In genomic region chr17:42273474-42274272, GRCh38 we compare ENCODE assay signal across 2 cellular contexts.
TF ChIP-seq lines count a peak whose summit lies in the region.

No MANE protein-coding gene starts in this region.

TF ChIP-seq in IMR-90, 13 proteins besides CTCF, POLR2A, EP300 and RAD21:
- TF ChIP-seq, protein P1, sequence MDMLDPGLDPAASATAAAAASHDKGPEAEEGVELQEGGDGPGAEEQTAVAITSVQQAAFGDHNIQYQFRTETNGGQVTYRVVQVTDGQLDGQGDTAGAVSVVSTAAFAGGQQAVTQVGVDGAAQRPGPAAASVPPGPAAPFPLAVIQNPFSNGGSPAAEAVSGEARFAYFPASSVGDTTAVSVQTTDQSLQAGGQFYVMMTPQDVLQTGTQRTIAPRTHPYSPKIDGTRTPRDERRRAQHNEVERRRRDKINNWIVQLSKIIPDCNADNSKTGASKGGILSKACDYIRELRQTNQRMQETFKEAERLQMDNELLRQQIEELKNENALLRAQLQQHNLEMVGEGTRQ (IDR thresholded peaks at IDR 0.05; ENCODE audit: low read depth, low read length), result no peak
- TF ChIP-seq RFX5 (IDR thresholded peaks at IDR 0.05; ENCODE audit: low read depth, low read length), result no peak
- no peak for TF ChIP-seq RCOR1 (IDR thresholded peaks at IDR 0.05; ENCODE audit: insufficient replicate concordance, low read length)
- TF ChIP-seq, protein P2, sequence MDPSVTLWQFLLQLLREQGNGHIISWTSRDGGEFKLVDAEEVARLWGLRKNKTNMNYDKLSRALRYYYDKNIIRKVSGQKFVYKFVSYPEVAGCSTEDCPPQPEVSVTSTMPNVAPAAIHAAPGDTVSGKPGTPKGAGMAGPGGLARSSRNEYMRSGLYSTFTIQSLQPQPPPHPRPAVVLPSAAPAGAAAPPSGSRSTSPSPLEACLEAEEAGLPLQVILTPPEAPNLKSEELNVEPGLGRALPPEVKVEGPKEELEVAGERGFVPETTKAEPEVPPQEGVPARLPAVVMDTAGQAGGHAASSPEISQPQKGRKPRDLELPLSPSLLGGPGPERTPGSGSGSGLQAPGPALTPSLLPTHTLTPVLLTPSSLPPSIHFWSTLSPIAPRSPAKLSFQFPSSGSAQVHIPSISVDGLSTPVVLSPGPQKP (IDR thresholded peaks at IDR 0.05; ENCODE audit: borderline replicate concordance, low read depth, low read length), result no peak
- no peak for TF ChIP-seq MXI1 (IDR thresholded peaks at IDR 0.05; ENCODE audit: borderline replicate concordance, low read depth, low read length)
- TF ChIP-seq MAZ (IDR thresholded peaks at IDR 0.05; ENCODE audit: borderline replicate concordance, low read depth, low read length), result no peak
- no peak for TF ChIP-seq FOS (IDR thresholded peaks at IDR 0.05; ENCODE audit: low read depth, low read length)
- no peak for TF ChIP-seq MAFK (IDR thresholded peaks at IDR 0.05; ENCODE audit: low read depth, low read length)
- TF ChIP-seq BHLHE40 (IDR thresholded peaks at IDR 0.05; ENCODE audit: low read depth, low read length), result no peak
- no peak for TF ChIP-seq CHD1 (IDR thresholded peaks at IDR 0.05; ENCODE audit: low read depth, low read length)
- TF ChIP-seq CEBPB (IDR thresholded peaks at IDR 0.05; ENCODE audit: low read depth, low read length), result no peak
- no peak for TF ChIP-seq SMC3 (IDR thresholded peaks at IDR 0.05; ENCODE audit: low read depth, low read length)

TF ChIP-seq in neural cell, 6 proteins besides CTCF, POLR2A, EP300 and RAD21:
- TF ChIP-seq, protein P3, sequence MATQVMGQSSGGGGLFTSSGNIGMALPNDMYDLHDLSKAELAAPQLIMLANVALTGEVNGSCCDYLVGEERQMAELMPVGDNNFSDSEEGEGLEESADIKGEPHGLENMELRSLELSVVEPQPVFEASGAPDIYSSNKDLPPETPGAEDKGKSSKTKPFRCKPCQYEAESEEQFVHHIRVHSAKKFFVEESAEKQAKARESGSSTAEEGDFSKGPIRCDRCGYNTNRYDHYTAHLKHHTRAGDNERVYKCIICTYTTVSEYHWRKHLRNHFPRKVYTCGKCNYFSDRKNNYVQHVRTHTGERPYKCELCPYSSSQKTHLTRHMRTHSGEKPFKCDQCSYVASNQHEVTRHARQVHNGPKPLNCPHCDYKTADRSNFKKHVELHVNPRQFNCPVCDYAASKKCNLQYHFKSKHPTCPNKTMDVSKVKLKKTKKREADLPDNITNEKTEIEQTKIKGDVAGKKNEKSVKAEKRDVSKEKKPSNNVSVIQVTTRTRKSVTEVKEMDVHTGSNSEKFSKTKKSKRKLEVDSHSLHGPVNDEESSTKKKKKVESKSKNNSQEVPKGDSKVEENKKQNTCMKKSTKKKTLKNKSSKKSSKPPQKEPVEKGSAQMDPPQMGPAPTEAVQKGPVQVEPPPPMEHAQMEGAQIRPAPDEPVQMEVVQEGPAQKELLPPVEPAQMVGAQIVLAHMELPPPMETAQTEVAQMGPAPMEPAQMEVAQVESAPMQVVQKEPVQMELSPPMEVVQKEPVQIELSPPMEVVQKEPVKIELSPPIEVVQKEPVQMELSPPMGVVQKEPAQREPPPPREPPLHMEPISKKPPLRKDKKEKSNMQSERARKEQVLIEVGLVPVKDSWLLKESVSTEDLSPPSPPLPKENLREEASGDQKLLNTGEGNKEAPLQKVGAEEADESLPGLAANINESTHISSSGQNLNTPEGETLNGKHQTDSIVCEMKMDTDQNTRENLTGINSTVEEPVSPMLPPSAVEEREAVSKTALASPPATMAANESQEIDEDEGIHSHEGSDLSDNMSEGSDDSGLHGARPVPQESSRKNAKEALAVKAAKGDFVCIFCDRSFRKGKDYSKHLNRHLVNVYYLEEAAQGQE (IDR thresholded peaks at IDR 0.05; ENCODE audit: borderline replicate concordance), result no peak
- no peak for TF ChIP-seq POLR2AphosphoS5 (IDR thresholded peaks at IDR 0.05)
- TF ChIP-seq SMC3 (conservative IDR thresholded peaks at IDR 0.05; ENCODE audit: poor library complexity), result no peak
- no peak for TF ChIP-seq EZH2 (IDR thresholded peaks at IDR 0.05; ENCODE audit: borderline replicate concordance, insufficient read depth, low read length, poor library complexity, severe bottlenecking)
- no peak for TF ChIP-seq TAF1 (IDR thresholded peaks at IDR 0.05; ENCODE audit: low read depth)
- TF ChIP-seq MXI1 (conservative IDR thresholded peaks at IDR 0.05; ENCODE audit: poor library complexity, severe bottlenecking), result no peak
